In the genomic region with DNA sequence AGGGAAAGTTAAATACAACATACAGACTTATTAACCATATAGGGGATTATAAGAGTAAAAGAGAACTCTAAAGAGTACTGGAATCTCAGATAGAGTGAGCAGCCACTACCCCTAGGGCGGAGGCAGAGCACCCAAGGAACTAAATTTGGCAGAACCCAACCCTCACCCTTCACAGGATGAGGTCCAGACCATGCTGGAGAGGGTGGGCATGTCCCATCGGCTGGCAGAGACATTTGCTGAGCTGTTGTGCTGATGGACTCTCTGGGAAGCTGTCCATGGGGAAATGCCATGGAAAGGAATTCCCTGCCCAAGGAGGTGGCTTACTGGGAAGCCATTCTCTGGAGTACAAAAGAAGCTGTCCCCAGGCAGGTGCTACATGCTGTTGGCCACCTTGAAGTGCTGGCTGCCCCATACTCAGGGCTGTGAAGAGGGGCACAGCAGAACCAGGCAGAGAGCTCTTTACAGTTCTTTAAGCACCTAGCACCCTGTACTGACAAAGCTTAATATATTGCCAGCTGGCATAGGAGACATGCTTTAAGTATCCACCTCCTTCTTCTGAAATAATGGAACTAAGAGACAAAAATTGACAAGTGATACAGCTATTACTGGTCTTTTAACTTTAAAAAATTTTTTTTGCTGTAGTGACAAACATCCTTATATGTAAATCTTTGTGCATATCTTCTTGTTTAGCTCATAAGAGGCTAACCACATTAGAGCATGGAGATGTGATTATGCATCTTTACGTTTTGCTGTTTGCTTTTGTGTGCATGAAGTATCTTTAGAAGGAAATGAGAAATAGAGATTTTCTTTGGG, we compare ENCODE assay signal across 20 cellular contexts. TPM values are rescaled to one million over a fixed set of nuclear protein-coding genes. Genes with fewer than 3 reads are reported as not detected.
DNase-seq lines count a peak whose midpoint lies in the region; ATAC-seq and TF ChIP-seq lines count a peak whose summit lies in the region.
"Had no signal": no experiment of that assay in that cellular context is flagged by ENCODE, and none has a peak within 500 bp of the region (broad histone marks: within the 10 kb centered on the region; RNA-seq: fewer than 3 reads in every experiment).

No MANE protein-coding gene starts in this region.

- H3K4me1 ChIP-seq in PC-3 (ENCODE audit: insufficient read depth, low read length), result no peaks in the 10 kb centered on the region; the same call in 1 of the 2 replicates
- peaks cover 7% of the 10 kb centered on the region for H3K4me1 ChIP-seq in smooth muscle cell (ENCODE audit: low read depth)

- WGBS in smooth muscle cell (ENCODE audit: low lambda C conversion rate), result 77% methylated on average over 3 of the region's 3 CpGs

- no peak overlapping the region for H3K4me2 ChIP-seq in PC-3 (ENCODE audit: low read length)
- H3K4me2 ChIP-seq in smooth muscle cell, result no peak overlapping the region
- H3K4me2 ChIP-seq: hepatocyte had no signal

- ATAC-seq in PC-3, result peak; percentile 35
- ATAC-seq in activated T-cell treated with anti-CD3 and anti-CD28 coated beads, Interleukin-2, amount 50 U/mL, for 4 hours, result no peak
- ATAC-seq: left lobe of liver, T-cell had no signal

- DNase-seq in GM03348 (ENCODE audit: low spot score) (peak; percentile 7), PC-3 (peak; percentile 22), fibroblast of villous mesenchyme (ENCODE audit: low read depth) (peak; percentile 15), smooth muscle cell (lab: John Stamatoyannopoulos, UW; ENCODE audit: unreplicated experiment) (no peak), iPS-NIHi7 (ENCODE audit: extremely low spot score) (no peak)
- DNase-seq in activated T-cell treated with anti-CD3 and anti-CD28 coated beads, Interleukin-2, amount 50 U/mL, for 4 hours, result no peak
- DNase-seq in activated CD4-positive, alpha-beta T cell treated with anti-CD3 and anti-CD28 coated beads, Interleukin-2, amount 50 U/mL, for 4 hours, result no peak
- DNase-seq: activated B cell treated with CpG ODN at 0.5 μM for 24 hours; activated naive CD4-positive, alpha-beta T cell treated with anti-CD3 and anti-CD28 coated beads for 36 hours; CD4-positive, alpha-beta memory T cell; naive B cell; NCI-H1092; NCI-H510A; stimulated activated CD4-positive, alpha-beta T cell treated with anti-CD3 and anti-CD28 coated beads, Interleukin-2, amount 100 ng/mL, for 24 hours; stimulated activated CD8-positive, alpha-beta memory T cell treated with anti-CD3 and anti-CD28 coated beads, Interleukin-4, amount 100 ng/mL, for 48 hours; T-cell; transverse colon had no signal

- no TSS peak for BruUV-seq in PC-3 (replicated peaks; lab: Mats Ljungman, UMichigan)

- intact Hi-C loops in PC-3 (cut with micrococcal nuclease), result no loop called here

- POLR2A ChIA-PET in PC-3 (lab: Charles Lee; ENCODE audit: unreplicated experiment), result interaction anchor here (0.7 kb wide), 1 partner anchor 158 kb away, joined by 10 read pairs; no protein-coding TSS in a partner anchor

- H3K4me1 Mint-ChIP-seq in activated T-cell treated with anti-CD3 and anti-CD28 coated beads, Interleukin-2, amount 50 U/mL, for 4 hours (ENCODE audit: low read depth), result peaks cover 22% of the 10 kb centered on the region

- H3K27me3 Mint-ChIP-seq in activated T-cell treated with anti-CD3 and anti-CD28 coated beads, Interleukin-2, amount 50 U/mL, for 4 hours (ENCODE audit: low read depth), result no peaks in the 10 kb centered on the region
- H3K27me3 Mint-ChIP-seq: activated B cell treated with CpG ODN at 0.5 μM for 24 hours; CD4-positive, alpha-beta memory T cell; central memory CD8-positive, alpha-beta T cell; naive B cell; T-cell had no signal

- H3K9ac ChIP-seq in PC-3 (ENCODE audit: low read length), result no peak overlapping the region
- no peak overlapping the region for H3K9ac ChIP-seq in smooth muscle cell (ENCODE audit: low read depth)

- no peaks in the 10 kb centered on the region for H3K9me3 Mint-ChIP-seq in activated T-cell treated with anti-CD3 and anti-CD28 coated beads, Interleukin-2, amount 50 U/mL, for 4 hours
- H3K9me3 Mint-ChIP-seq: activated B cell treated with CpG ODN at 0.5 μM for 24 hours; activated naive CD4-positive, alpha-beta T cell treated with anti-CD3 and anti-CD28 coated beads for 36 hours; CD4-positive, alpha-beta memory T cell; central memory CD8-positive, alpha-beta T cell; naive B cell; T-cell had no signal

- no peaks in the 10 kb centered on the region for H4K20me1 ChIP-seq in PC-3 (ENCODE audit: low read length)
- peaks cover 30% of the 10 kb centered on the region for H4K20me1 ChIP-seq in smooth muscle cell (ENCODE audit: low read depth)

- H3K36me3 Mint-ChIP-seq in activated T-cell treated with anti-CD3 and anti-CD28 coated beads, Interleukin-2, amount 50 U/mL, for 4 hours (ENCODE audit: insufficient read depth), result peaks cover 21% of the 10 kb centered on the region

- H3K4me3 ChIP-seq in PC-3 (ENCODE audit: low read length), result no peak overlapping the region
- H3K4me3 ChIP-seq in fibroblast of villous mesenchyme (ENCODE audit: low read depth, low read length), result no peak overlapping the region
- H3K4me3 ChIP-seq in smooth muscle cell, result no peak overlapping the region
- H3K4me3 ChIP-seq: hepatocyte, transverse colon had no signal

- H3K27me3 ChIP-seq in PC-3 (ENCODE audit: low read length) (no peaks in the 10 kb centered on the region), smooth muscle cell (ENCODE audit: low read depth) (no peaks in the 10 kb centered on the region)
- H3K27me3 ChIP-seq: hepatocyte, transverse colon had no signal

- H3K9me3 ChIP-seq in PC-3 (ENCODE audit: low read length), result no peaks in the 10 kb centered on the region
- H3K9me3 ChIP-seq in smooth muscle cell (replicated peaks; ENCODE audit: low read depth), result no peaks in the 10 kb centered on the region
- H3K9me3 ChIP-seq: transverse colon had no signal

- H3K27ac ChIP-seq in PC-3 (ENCODE audit: low read length) (no peak overlapping the region), smooth muscle cell (ENCODE audit: low read depth) (peak overlapping the region; percentile 63)
- H3K27ac ChIP-seq: hepatocyte, transverse colon had no signal

- H3K9me2 ChIP-seq in PC-3 (replicated peaks; ENCODE audit: low read length), result no peaks in the 10 kb centered on the region

- H3K36me3 ChIP-seq in PC-3 (ENCODE audit: low read depth, low read length) (peaks cover 17% of the 10 kb centered on the region), smooth muscle cell (ENCODE audit: low read depth) (peaks cover 10% of the 10 kb centered on the region)

- no peak overlapping the region for H3K4me3 Mint-ChIP-seq in activated T-cell treated with anti-CD3 and anti-CD28 coated beads, Interleukin-2, amount 50 U/mL, for 4 hours
- H3K4me3 Mint-ChIP-seq: activated B cell treated with CpG ODN at 0.5 μM for 24 hours; activated naive CD4-positive, alpha-beta T cell treated with anti-CD3 and anti-CD28 coated beads for 36 hours; CD4-positive, alpha-beta memory T cell; central memory CD8-positive, alpha-beta T cell; naive B cell; T-cell had no signal

- H2AFZ ChIP-seq in PC-3 (ENCODE audit: low read length) (no peak overlapping the region), smooth muscle cell (ENCODE audit: low read depth) (no peak overlapping the region)
- H2AFZ ChIP-seq: hepatocyte had no signal

- no peak for TF ChIP-seq CTCF in PC-3 (conservative IDR thresholded peaks at IDR 0.05; ENCODE audit: low read depth, low read length)
- no peak for TF ChIP-seq CTCF in fibroblast of villous mesenchyme (IDR thresholded peaks at IDR 0.05; ENCODE audit: insufficient read depth, low read depth, low read length)
- TF ChIP-seq CTCF in smooth muscle cell (IDR thresholded peaks at IDR 0.05; ENCODE audit: borderline replicate concordance, insufficient read depth, poor library complexity, severe bottlenecking), result no peak

- no peaks in the 10 kb centered on the region for H3F3A ChIP-seq in PC-3 (ENCODE audit: low read length, unreplicated experiment)
- no peaks in the 10 kb centered on the region for H3F3A ChIP-seq in smooth muscle cell (ENCODE audit: low read depth)

- no peaks in the 10 kb centered on the region; the same call in 1 of the 2 replicates for H3K79me2 ChIP-seq in PC-3 (ENCODE audit: low read length)
- H3K79me2 ChIP-seq in smooth muscle cell (ENCODE audit: low read depth), result peaks cover 22% of the 10 kb centered on the region

- CTCF ChIA-PET in PC-3 (lab: Charles Lee), result interaction anchor here (0.6 kb wide), 1 partner anchor 816 kb away, joined by 3 read pairs; no protein-coding TSS in a partner anchor

RNA-seq across cellular contexts. Expression of a gene that starts 29.6 kb away (rescaled TPM):
- total RNA-seq in PC-3 (2014; rRNA removed) (30.5 and 33.1 TPM in 2 replicates), fibroblast of villous mesenchyme (37.4 and 51.8 TPM in 2 replicates), smooth muscle cell (36.5 and 42.4 TPM in 2 replicates)
- 22.6 and 24.0 TPM in 2 replicates for polyA plus RNA-seq in smooth muscle cell
- 10 to 100 TPM; 40.6 to 43.3 (median 43.1) TPM for total RNA-seq in activated T-cell treated with anti-CD3 and anti-CD28 coated beads, Interleukin-2, amount 50 U/mL, for 4 hours

Comparison
In these comparisons a context has a peak if more than half of its experiments do, and no peak if none do; other contexts are left out.
1. DNase-seq: peak in GM03348 (single experiment), PC-3 (single experiment) and fibroblast of villous mesenchyme (single experiment); none in smooth muscle cell (single experiment), activated T-cell treated with anti-CD3 and anti-CD28 coated beads, Interleukin-2, amount 50 U/mL, for 4 hours (single experiment), iPS-NIHi7 (single experiment) and activated CD4-positive, alpha-beta T cell treated with anti-CD3 and anti-CD28 coated beads, Interleukin-2, amount 50 U/mL, for 4 hours (0 of 2).